Comparison of ENCODE assay signal across 1 cellular context in genomic region chr7:139118803-139119485, GRCh38.
TF ChIP-seq lines count a peak whose summit lies in the region.

No MANE protein-coding gene starts in this region.

TF ChIP-seq in K562, 482 proteins besides CTCF, POLR2A, EP300 and RAD21 (continued from another document and continues in another):
- peak; percentile 82 for TF ChIP-seq MGA (IDR thresholded peaks at IDR 0.05)
- TF ChIP-seq HEY1 (CRISPR knock-in tag; IDR thresholded peaks at IDR 0.05; ENCODE audit: borderline replicate concordance), result 0 out of 2 replicates have a peak, but pooled peaks have one; percentile 10
- TF ChIP-seq, protein P1, sequence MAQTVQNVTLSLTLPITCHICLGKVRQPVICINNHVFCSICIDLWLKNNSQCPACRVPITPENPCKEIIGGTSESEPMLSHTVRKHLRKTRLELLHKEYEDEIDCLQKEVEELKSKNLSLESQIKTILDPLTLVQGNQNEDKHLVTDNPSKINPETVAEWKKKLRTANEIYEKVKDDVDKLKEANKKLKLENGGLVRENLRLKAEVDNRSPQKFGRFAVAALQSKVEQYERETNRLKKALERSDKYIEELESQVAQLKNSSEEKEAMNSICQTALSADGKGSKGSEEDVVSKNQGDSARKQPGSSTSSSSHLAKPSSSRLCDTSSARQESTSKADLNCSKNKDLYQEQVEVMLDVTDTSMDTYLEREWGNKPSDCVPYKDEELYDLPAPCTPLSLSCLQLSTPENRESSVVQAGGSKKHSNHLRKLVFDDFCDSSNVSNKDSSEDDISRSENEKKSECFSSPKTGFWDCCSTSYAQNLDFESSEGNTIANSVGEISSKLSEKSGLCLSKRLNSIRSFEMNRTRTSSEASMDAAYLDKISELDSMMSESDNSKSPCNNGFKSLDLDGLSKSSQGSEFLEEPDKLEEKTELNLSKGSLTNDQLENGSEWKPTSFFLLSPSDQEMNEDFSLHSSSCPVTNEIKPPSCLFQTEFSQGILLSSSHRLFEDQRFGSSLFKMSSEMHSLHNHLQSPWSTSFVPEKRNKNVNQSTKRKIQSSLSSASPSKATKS (CRISPR knock-in tag; IDR thresholded peaks at IDR 0.05), result peak; percentile 24; the same call in 1 of the 2 replicates
- TF ChIP-seq FOXJ3 (CRISPR knock-in tag; IDR thresholded peaks at IDR 0.05), result no peak
- TF ChIP-seq RBM22 (IDR thresholded peaks at IDR 0.05; ENCODE audit: low read depth, low read length, poor library complexity, severe bottlenecking), result no peak
- TF ChIP-seq CUX1 (CRISPR knock-in tag; IDR thresholded peaks at IDR 0.05), result peak; percentile 88
- TF ChIP-seq, protein P2, sequence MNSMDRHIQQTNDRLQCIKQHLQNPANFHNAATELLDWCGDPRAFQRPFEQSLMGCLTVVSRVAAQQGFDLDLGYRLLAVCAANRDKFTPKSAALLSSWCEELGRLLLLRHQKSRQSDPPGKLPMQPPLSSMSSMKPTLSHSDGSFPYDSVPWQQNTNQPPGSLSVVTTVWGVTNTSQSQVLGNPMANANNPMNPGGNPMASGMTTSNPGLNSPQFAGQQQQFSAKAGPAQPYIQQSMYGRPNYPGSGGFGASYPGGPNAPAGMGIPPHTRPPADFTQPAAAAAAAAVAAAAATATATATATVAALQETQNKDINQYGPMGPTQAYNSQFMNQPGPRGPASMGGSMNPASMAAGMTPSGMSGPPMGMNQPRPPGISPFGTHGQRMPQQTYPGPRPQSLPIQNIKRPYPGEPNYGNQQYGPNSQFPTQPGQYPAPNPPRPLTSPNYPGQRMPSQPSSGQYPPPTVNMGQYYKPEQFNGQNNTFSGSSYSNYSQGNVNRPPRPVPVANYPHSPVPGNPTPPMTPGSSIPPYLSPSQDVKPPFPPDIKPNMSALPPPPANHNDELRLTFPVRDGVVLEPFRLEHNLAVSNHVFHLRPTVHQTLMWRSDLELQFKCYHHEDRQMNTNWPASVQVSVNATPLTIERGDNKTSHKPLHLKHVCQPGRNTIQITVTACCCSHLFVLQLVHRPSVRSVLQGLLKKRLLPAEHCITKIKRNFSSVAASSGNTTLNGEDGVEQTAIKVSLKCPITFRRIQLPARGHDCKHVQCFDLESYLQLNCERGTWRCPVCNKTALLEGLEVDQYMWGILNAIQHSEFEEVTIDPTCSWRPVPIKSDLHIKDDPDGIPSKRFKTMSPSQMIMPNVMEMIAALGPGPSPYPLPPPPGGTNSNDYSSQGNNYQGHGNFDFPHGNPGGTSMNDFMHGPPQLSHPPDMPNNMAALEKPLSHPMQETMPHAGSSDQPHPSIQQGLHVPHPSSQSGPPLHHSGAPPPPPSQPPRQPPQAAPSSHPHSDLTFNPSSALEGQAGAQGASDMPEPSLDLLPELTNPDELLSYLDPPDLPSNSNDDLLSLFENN (IDR thresholded peaks at IDR 0.05; ENCODE audit: low read depth in 2 of 2, low read length in 2 of 2), result no peak
- peak; percentile 97 for TF ChIP-seq TOE1 (IDR thresholded peaks at IDR 0.05; ENCODE audit: borderline replicate concordance)
- 0 out of 2 replicates have a peak, but pooled peaks have one; percentile 71 for TF ChIP-seq TOE1 (CRISPR knock-in tag; IDR thresholded peaks at IDR 0.05; ENCODE audit: borderline replicate concordance, low read depth)
- no peak for TF ChIP-seq SETDB1 (IDR thresholded peaks at IDR 0.05; ENCODE audit: low read length)
- no peak for TF ChIP-seq POLR2H (tag; IDR thresholded peaks at IDR 0.05; ENCODE audit: low read depth)
- no peak for TF ChIP-seq SRSF3 (IDR thresholded peaks at IDR 0.05; ENCODE audit: insufficient read depth, low read length)
- TF ChIP-seq PTTG1 (tag; IDR thresholded peaks at IDR 0.05; ENCODE audit: low read depth), result peak; percentile 32; the same call in 1 of the 2 replicates
- TF ChIP-seq RB1 (IDR thresholded peaks at IDR 0.05; ENCODE audit: low read depth), result 0 out of 2 replicates have a peak, but pooled peaks have one; percentile 37
- no peak for TF ChIP-seq CBFB (CRISPR knock-in tag; IDR thresholded peaks at IDR 0.05)
- TF ChIP-seq MCM2 (IDR thresholded peaks at IDR 0.05; ENCODE audit: low read depth), result no peak
- TF ChIP-seq MTA1 (IDR thresholded peaks at IDR 0.05; ENCODE audit: borderline replicate concordance), result peak; percentile 59
- peak; percentile 14; the same call in 1 of the 2 replicates for TF ChIP-seq HIVEP1 (CRISPR knock-in tag; IDR thresholded peaks at IDR 0.05)
- TF ChIP-seq ZNF408 (CRISPR knock-in tag; IDR thresholded peaks at IDR 0.05; ENCODE audit: low read depth), result 0 out of 2 replicates have a peak, but pooled peaks have one; percentile 25
- TF ChIP-seq SIN3A (IDR thresholded peaks at IDR 0.05; ENCODE audit: borderline replicate concordance in 2 of 2, control insufficient read depth in 1 of 2, low read depth in 2 of 2, low read length in 2 of 2), result no peak
- TF ChIP-seq ZBTB26 (CRISPR knock-in tag; IDR thresholded peaks at IDR 0.05), result 0 out of 2 replicates have a peak, but pooled peaks have one; percentile 16
- TF ChIP-seq ZNF583 (CRISPR knock-in tag; IDR thresholded peaks at IDR 0.05), result 0 out of 2 replicates have a peak, but pooled peaks have one; percentile 16
- TF ChIP-seq, protein P3, sequence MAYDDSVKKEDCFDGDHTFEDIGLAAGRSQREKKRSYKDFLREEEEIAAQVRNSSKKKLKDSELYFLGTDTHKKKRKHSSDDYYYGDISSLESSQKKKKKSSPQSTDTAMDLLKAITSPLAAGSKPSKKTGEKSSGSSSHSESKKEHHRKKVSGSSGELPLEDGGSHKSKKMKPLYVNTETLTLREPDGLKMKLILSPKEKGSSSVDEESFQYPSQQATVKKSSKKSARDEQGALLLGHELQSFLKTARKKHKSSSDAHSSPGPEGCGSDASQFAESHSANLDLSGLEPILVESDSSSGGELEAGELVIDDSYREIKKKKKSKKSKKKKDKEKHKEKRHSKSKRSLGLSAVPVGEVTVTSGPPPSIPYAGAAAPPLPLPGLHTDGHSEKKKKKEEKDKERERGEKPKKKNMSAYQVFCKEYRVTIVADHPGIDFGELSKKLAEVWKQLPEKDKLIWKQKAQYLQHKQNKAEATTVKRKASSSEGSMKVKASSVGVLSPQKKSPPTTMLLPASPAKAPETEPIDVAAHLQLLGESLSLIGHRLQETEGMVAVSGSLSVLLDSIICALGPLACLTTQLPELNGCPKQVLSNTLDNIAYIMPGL (CRISPR knock-in tag; IDR thresholded peaks at IDR 0.05), result no peak
- TF ChIP-seq EZH2 (IDR thresholded peaks at IDR 0.05; ENCODE audit: borderline replicate concordance, low read depth, low read length), result no peak
- no peak for TF ChIP-seq NR3C1 (CRISPR knock-in tag; IDR thresholded peaks at IDR 0.05)
- peak; percentile 81 for TF ChIP-seq SP1 (CRISPR knock-in tag; IDR thresholded peaks at IDR 0.05)
- TF ChIP-seq CCAR2 (IDR thresholded peaks at IDR 0.05; ENCODE audit: low read depth, low read length), result no peak
- peak; percentile 48; the same call in 1 of the 2 replicates for TF ChIP-seq CREB1 (IDR thresholded peaks at IDR 0.05)
- TF ChIP-seq CREB1 (CRISPR knock-in tag; IDR thresholded peaks at IDR 0.05), result peak; percentile 62; the same call in 1 of the 2 replicates
- TF ChIP-seq TFAM (CRISPR knock-in tag; conservative IDR thresholded peaks at IDR 0.05), result no peak
- TF ChIP-seq CAMTA2 (CRISPR knock-in tag; conservative IDR thresholded peaks at IDR 0.05), result no peak
